1 cellular context compared by ENCODE assay signal in the genomic region with DNA sequence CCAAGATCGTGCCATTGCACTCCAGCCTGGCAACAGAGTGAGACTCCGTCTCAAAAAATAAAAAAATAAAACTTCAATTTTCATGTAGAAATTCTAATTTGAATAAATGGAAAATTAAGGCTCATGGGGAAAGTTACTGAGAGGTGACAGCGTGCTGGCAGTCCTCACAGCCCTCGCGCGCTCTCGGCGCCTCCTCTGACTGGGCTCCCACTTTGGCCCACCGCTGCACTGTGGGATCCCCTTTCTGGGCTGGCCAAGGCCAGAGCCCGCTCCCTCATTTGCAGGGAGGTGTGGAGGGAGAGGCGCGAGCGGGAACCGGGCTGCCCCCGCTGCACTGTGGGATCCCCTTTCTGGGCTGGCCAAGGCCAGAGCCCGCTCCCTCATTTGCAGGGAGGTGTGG.
DNase-seq lines count a peak whose midpoint lies in the region; ATAC-seq and TF ChIP-seq lines count a peak whose summit lies in the region.
"Not testable (repeated sequence)": the region's sequence is repeated elsewhere in the genome, so short reads cannot be mapped to it uniquely, and the experiment has no call there.

No MANE protein-coding gene starts in this region.

- not testable (repeated sequence) for TF ChIP-seq CTCF in foreskin keratinocyte (conservative IDR thresholded peaks at IDR 0.05)

- H3K27me3 ChIP-seq in foreskin keratinocyte, result not testable (repeated sequence)

- not testable (repeated sequence) for H3K4me1 ChIP-seq in foreskin keratinocyte

- H3K27ac ChIP-seq in foreskin keratinocyte, result not testable (repeated sequence)

- ATAC-seq in foreskin keratinocyte, result peak; percentile 46

- DNase-seq in foreskin keratinocyte, result not testable (repeated sequence)
